In genomic region chr13:112169941-112170822, GRCh38 we compare ENCODE assay signal across 19 cellular contexts.
DNase-seq lines count a peak whose midpoint lies in the region; ATAC-seq and TF ChIP-seq lines count a peak whose summit lies in the region.
"Had no signal": no experiment of that assay in that cellular context is flagged by ENCODE, and none has a peak within 500 bp of the region (broad histone marks: within the 10 kb centered on the region; RNA-seq: fewer than 3 reads in every experiment).

No MANE protein-coding gene starts in this region.

- peak; percentile 67 for DNase-seq in cardiac septum (ENCODE audit: low spot score)
- DNase-seq in heart left ventricle: no peak
- peak; percentile 71 for DNase-seq in mesenteric fat pad (ENCODE audit: low spot score)
- peak; percentile 53 for DNase-seq in osteoblast (ENCODE audit: insufficient read length, low spot score, missing footprints)
- DNase-seq in cerebellar cortex (ENCODE audit: low spot score): no peak
- DNase-seq: CD4-positive, alpha-beta T cell; CD8-positive, alpha-beta memory T cell; DMS 273 treated with DMSO at 0.1 percent for 48 hours; DMS79; EL; GDM1; GOT3; HFFc6 had no signal

- peaks cover 0 to 14% (median 0%) of the 10 kb centered on the region in 12 donors for H3K9me3 ChIP-seq in heart left ventricle
- peaks cover 2% of the 10 kb centered on the region for H3K9me3 ChIP-seq in osteoblast (ENCODE audit: low read depth, low read length)
- H3K9me3 ChIP-seq: HAP-1 had no signal

- intact Hi-C loops in cardiac septum (cut with DNase I): no loop called here
- intact Hi-C loops in heart left ventricle (cut with DNase I): no loop called here

- H3K27me3 ChIP-seq in heart left ventricle: peaks cover 0 to 31% (median 0%) of the 10 kb centered on the region in 9 donors
- H3K27me3 ChIP-seq in osteoblast (ENCODE audit: insufficient read depth, low read length): no peaks in the 10 kb centered on the region

- no peaks in the 10 kb centered on the region for H3K79me2 ChIP-seq in osteoblast (ENCODE audit: insufficient read depth, low read length)

- H3K4me1 ChIP-seq in heart left ventricle (peaks cover 0 to 3% (median 0%) of the 10 kb centered on the region in 12 donors), osteoblast (ENCODE audit: insufficient read depth, low read length) (no peaks in the 10 kb centered on the region)
- H3K4me1 ChIP-seq: HAP-1 had no signal

- H3K4me3 ChIP-seq in heart left ventricle: no peak overlapping the region
- no peak overlapping the region for H3K4me3 ChIP-seq in osteoblast (ENCODE audit: insufficient read depth, low read length)
- H3K4me3 ChIP-seq: BLaER1, GM12878, HAP-1 had no signal

- H3K36me3 ChIP-seq in heart left ventricle (no peaks in the 10 kb centered on the region), osteoblast (ENCODE audit: insufficient read depth, low read length) (no peaks in the 10 kb centered on the region)
- H3K36me3 ChIP-seq: BLaER1, HAP-1 had no signal

- 82 to 92% (median 89%) methylated on average over 17 of the region's 17 CpGs for WGBS in heart left ventricle, 4 donors

- no peak overlapping the region for H3K27ac ChIP-seq in heart left ventricle
- no peak overlapping the region for H3K27ac ChIP-seq in osteoblast (ENCODE audit: low read depth, low read length)
- H3K27ac ChIP-seq: 22Rv1, BLaER1 had no signal

- TF ChIP-seq CTCF in heart left ventricle (IDR thresholded peaks at IDR 0.05): no peak
- no peak for TF ChIP-seq CTCF in osteoblast (IDR thresholded peaks at IDR 0.05; ENCODE audit: extremely low read depth, low read depth, low read length)

- no peak for TF ChIP-seq POLR2A in heart left ventricle (IDR thresholded peaks at IDR 0.05)

- no peaks in the 10 kb centered on the region for H4K20me1 ChIP-seq in osteoblast (ENCODE audit: insufficient read depth, low read length)
- H4K20me1 ChIP-seq: BLaER1 had no signal

- no peak overlapping the region for H2AFZ ChIP-seq in osteoblast (ENCODE audit: low read length)

- ATAC-seq in heart left ventricle: no peak
- ATAC-seq in HG03095 (IDR thresholded peaks at IDR 0.05; ENCODE audit: unreplicated experiment): no peak
- no peak for ATAC-seq in GM21381 (IDR thresholded peaks at IDR 0.05; ENCODE audit: unreplicated experiment)
- ATAC-seq: GM12878 had no signal

- H3K4me2 ChIP-seq in osteoblast (ENCODE audit: insufficient read depth, low read length): no peak overlapping the region
- H3K4me2 ChIP-seq: BLaER1 had no signal

Comparison
In these comparisons a context has a peak if more than half of its experiments do, and no peak if none do; other contexts are left out.
1. DNase-seq: peak in cardiac septum (single experiment), mesenteric fat pad (single experiment) and osteoblast (single experiment); none in heart left ventricle (0 of 5) and cerebellar cortex (single experiment).